In genomic region chr6:120924214-120924613, GRCh38 we compare ENCODE assay signal across 7 cellular contexts.
"Had no signal": no experiment of that assay in that cellular context is flagged by ENCODE, and none has a peak within 500 bp of the region (broad histone marks: within the 10 kb centered on the region; RNA-seq: fewer than 3 reads in every experiment).

No MANE protein-coding gene starts in this region.

- H3K27ac Mint-ChIP-seq: IgD-negative memory B cell had no signal

- DNase-seq: IMR-90, KBM-7, KG1 had no signal

- ATAC-seq: HepG2, K562 had no signal

- H3K27ac ChIP-seq: HL-60 had no signal

- H3K4me3 Mint-ChIP-seq: IgD-negative memory B cell had no signal

- H3K27me3 Mint-ChIP-seq: IgD-negative memory B cell had no signal

- H3K4me3 ChIP-seq: K562 had no signal

- H3K36me3 Mint-ChIP-seq: IgD-negative memory B cell had no signal
